ENCODE assay signal across 1 cellular context in the genomic region with DNA sequence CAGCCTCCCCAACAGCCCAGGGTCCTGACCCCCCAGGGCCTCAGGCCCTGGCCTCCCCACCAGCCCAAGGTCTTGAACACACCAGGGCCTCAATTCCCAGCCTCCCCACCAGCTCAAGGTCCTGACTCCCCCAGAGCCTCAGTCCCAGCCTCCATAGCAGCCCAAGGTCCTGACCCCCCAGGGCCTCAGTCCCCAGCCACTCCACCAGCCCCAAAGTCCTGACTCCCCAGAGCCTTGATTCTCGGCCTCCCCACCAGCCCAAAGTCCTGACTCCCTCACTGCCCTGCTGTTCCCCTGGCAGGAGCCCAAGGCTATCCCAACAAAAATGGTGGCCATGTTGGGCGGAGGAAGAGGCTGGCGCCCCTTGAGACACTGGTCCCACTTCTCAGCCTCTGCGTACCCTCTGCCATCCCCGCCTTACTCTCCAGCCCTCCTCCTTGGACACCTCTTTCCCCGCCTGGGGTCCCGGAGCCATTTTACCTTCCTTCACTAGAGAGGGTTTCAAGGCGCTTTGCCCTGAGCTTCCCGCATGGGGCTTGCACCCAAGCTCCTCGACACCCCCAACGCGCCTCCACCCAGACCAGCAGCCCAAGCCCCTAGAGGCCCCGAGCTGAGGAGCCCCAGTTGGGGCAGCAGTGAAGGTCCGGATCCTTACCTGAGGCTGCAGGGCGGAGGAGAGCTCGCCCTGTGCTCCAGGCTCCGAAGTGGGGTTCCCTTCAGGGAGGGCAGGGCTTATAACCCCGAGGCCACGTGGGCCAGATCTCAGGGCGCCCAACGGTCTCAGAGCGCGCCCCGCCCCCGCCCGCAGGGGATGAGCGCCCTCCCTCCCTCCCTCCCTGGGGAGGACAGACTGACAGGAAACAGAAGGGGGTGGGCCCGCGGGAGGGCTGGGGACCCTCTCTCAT.
A peak's percentile ranks its signal among the peaks of the same experiment; 100 is the strongest.
TF ChIP-seq lines count a peak whose summit lies in the region.

No MANE protein-coding gene starts in this region.

TF ChIP-seq in HepG2, 621 proteins besides CTCF, POLR2A, EP300 and RAD21:
- TF ChIP-seq SIN3A (IDR thresholded peaks at IDR 0.05; ENCODE audit: borderline replicate concordance, low read depth, low read length) (no peak), ZMYM2 (CRISPR knock-in tag; IDR thresholded peaks at IDR 0.05) (no peak), U2AF2 (IDR thresholded peaks at IDR 0.05; ENCODE audit: low read depth, low read length) (no peak), REPIN1 (CRISPR knock-in tag; IDR thresholded peaks at IDR 0.05; ENCODE audit: borderline replicate concordance, low read depth) (no peak), ATRX (CRISPR knock-in tag; IDR thresholded peaks at IDR 0.05; ENCODE audit: borderline replicate concordance) (no peak), MYNN (CRISPR knock-in tag; IDR thresholded peaks at IDR 0.05; ENCODE audit: low read depth) (no peak), ZBTB25 (CRISPR knock-in tag; IDR thresholded peaks at IDR 0.05) (no peak), RBM39 (IDR thresholded peaks at IDR 0.05; ENCODE audit: low read depth, low read length, poor library complexity, severe bottlenecking) (peak; percentile 64), ZBTB8A (CRISPR knock-in tag; IDR thresholded peaks at IDR 0.05; ENCODE audit: borderline replicate concordance, low read depth) (no peak), DBP (CRISPR knock-in tag; IDR thresholded peaks at IDR 0.05; ENCODE audit: not compliant biosample characterization) (no peak), MAFG (CRISPR knock-in tag; IDR thresholded peaks at IDR 0.05) (no peak), GTF2F1 (IDR thresholded peaks at IDR 0.05; ENCODE audit: low read length) (no peak), RFX1 (IDR thresholded peaks at IDR 0.05) (no peak), ZEB1 (IDR thresholded peaks at IDR 0.05; ENCODE audit: insufficient replicate concordance, low read depth) (no peak)
- TF ChIP-seq, protein P1, sequence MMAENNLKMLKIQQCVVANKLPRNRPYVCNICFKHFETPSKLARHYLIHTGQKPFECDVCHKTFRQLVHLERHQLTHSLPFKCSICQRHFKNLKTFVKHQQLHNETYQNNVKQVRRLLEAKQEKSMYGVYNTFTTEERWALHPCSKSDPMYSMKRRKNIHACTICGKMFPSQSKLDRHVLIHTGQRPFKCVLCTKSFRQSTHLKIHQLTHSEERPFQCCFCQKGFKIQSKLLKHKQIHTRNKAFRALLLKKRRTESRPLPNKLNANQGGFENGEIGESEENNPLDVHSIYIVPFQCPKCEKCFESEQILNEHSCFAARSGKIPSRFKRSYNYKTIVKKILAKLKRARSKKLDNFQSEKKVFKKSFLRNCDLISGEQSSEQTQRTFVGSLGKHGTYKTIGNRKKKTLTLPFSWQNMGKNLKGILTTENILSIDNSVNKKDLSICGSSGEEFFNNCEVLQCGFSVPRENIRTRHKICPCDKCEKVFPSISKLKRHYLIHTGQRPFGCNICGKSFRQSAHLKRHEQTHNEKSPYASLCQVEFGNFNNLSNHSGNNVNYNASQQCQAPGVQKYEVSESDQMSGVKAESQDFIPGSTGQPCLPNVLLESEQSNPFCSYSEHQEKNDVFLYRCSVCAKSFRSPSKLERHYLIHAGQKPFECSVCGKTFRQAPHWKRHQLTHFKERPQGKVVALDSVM (CRISPR knock-in tag; IDR thresholded peaks at IDR 0.05), result 0 out of 2 replicates have a peak, but pooled peaks have one; percentile 14
